In genomic region chr7:76314042-76314721, GRCh38 we compare ENCODE assay signal across 8 cellular contexts. TPM values are rescaled to one million over a fixed set of nuclear protein-coding genes. Genes with fewer than 3 reads are reported as not detected.
A peak's percentile ranks its signal among the peaks of the same experiment; 100 is the strongest.
DNase-seq lines count a peak whose midpoint lies in the region; ATAC-seq and TF ChIP-seq lines count a peak whose summit lies in the region.

No MANE protein-coding gene starts in this region.

- peak overlapping the region; percentile 71 to 72 for H3K4me3 Mint-ChIP-seq in activated T-cell treated with anti-CD3 and anti-CD28 coated beads, Interleukin-2, amount 50 U/mL, for 72 hours
- H3K4me3 Mint-ChIP-seq in stimulated activated naive CD8-positive, alpha-beta T cell treated with anti-CD3 and anti-CD28 coated beads, Interleukin-15, Interleukin-2, amounts not matched to agents 100 ng/mL and 50 ng/mL, for 24 hours = no peak overlapping the region

- no peak overlapping the region for H3K4me2 ChIP-seq in neural cell (ENCODE audit: low read length)

- no peaks in the 10 kb centered on the region for H3K9me2 ChIP-seq in neural cell (ENCODE audit: insufficient read depth, low read length)

- TF ChIP-seq CTCF in Peyer's patch (IDR thresholded peaks at IDR 0.05) (peak; percentile 97 to 100 (median 100)), fibroblast of mammary gland (conservative IDR thresholded peaks at IDR 0.05; ENCODE audit: control insufficient read depth, insufficient read depth, low read depth, low read length) (peak; percentile 100), neural cell (IDR thresholded peaks at IDR 0.05; ENCODE audit: poor library complexity, severe bottlenecking) (peak; percentile 74)

- peaks cover 0 to 2% of the 10 kb centered on the region in 2 donors for H3K36me3 Mint-ChIP-seq in activated T-cell treated with anti-CD3 and anti-CD28 coated beads, Interleukin-2, amount 50 U/mL, for 72 hours (ENCODE audit: insufficient read depth in 2 of 2)
- no peaks in the 10 kb centered on the region for H3K36me3 Mint-ChIP-seq in stimulated activated naive CD8-positive, alpha-beta T cell treated with anti-CD3 and anti-CD28 coated beads, Interleukin-15, Interleukin-2, amounts not matched to agents 100 ng/mL and 50 ng/mL, for 24 hours (ENCODE audit: low read depth)

- no peak for TF ChIP-seq EP300 in neural cell (conservative IDR thresholded peaks at IDR 0.05; ENCODE audit: poor library complexity, severe bottlenecking)

- no peak overlapping the region for H3K9ac ChIP-seq in neural cell (ENCODE audit: low read length)

- H4K20me1 ChIP-seq in neural cell (ENCODE audit: insufficient read depth) = no peaks in the 10 kb centered on the region

- H3K27me3 Mint-ChIP-seq in activated T-cell treated with anti-CD3 and anti-CD28 coated beads, Interleukin-2, amount 50 U/mL, for 72 hours (ENCODE audit: low read depth) = no peaks in the 10 kb centered on the region
- H3K27me3 Mint-ChIP-seq in stimulated activated naive CD8-positive, alpha-beta T cell treated with anti-CD3 and anti-CD28 coated beads, Interleukin-15, Interleukin-2, amounts not matched to agents 100 ng/mL and 50 ng/mL, for 24 hours = no peaks in the 10 kb centered on the region

- H3K27me3 ChIP-seq in Peyer's patch = no peaks in the 10 kb centered on the region
- H3K27me3 ChIP-seq in neural cell (ENCODE audit: insufficient read depth, low read depth, low read length) = no peaks in the 10 kb centered on the region

- H3K9me3 ChIP-seq in Peyer's patch (no peaks in the 10 kb centered on the region), neural cell (ENCODE audit: low read length) (no peaks in the 10 kb centered on the region)

- peaks cover 29% of the 10 kb centered on the region for H3K4me1 Mint-ChIP-seq in activated T-cell treated with anti-CD3 and anti-CD28 coated beads, Interleukin-2, amount 50 U/mL, for 72 hours (ENCODE audit: low read depth)
- H3K4me1 Mint-ChIP-seq in stimulated activated naive CD8-positive, alpha-beta T cell treated with anti-CD3 and anti-CD28 coated beads, Interleukin-15, Interleukin-2, amounts not matched to agents 100 ng/mL and 50 ng/mL, for 24 hours (ENCODE audit: low read depth) = peaks cover 21% of the 10 kb centered on the region

- DNase-seq in DMS114 treated with DMSO at 0.1 percent for 48 hours (lab: John Stamatoyannopoulos, UW; ENCODE audit: unreplicated experiment) (peak; percentile 85), LoVo (ENCODE audit: low spot score) (peak; percentile 96), Peyer's patch (peak; percentile 95 to 98 (median 98)), fibroblast of mammary gland (ENCODE audit: low read depth) (peak; percentile 89)
- DNase-seq in activated T-cell treated with anti-CD3 and anti-CD28 coated beads, Interleukin-2, amount 50 U/mL, for 72 hours = peak; percentile 96 to 98

- H3K9me3 Mint-ChIP-seq in activated T-cell treated with anti-CD3 and anti-CD28 coated beads, Interleukin-2, amount 50 U/mL, for 72 hours = no peaks in the 10 kb centered on the region
- no peaks in the 10 kb centered on the region for H3K9me3 Mint-ChIP-seq in stimulated activated naive CD8-positive, alpha-beta T cell treated with anti-CD3 and anti-CD28 coated beads, Interleukin-15, Interleukin-2, amounts not matched to agents 100 ng/mL and 50 ng/mL, for 24 hours

- peak overlapping the region; percentile 76 for H3K27ac Mint-ChIP-seq in activated T-cell treated with anti-CD3 and anti-CD28 coated beads, Interleukin-2, amount 50 U/mL, for 72 hours
- H3K27ac Mint-ChIP-seq in stimulated activated naive CD8-positive, alpha-beta T cell treated with anti-CD3 and anti-CD28 coated beads, Interleukin-15, Interleukin-2, amounts not matched to agents 100 ng/mL and 50 ng/mL, for 24 hours = peak overlapping the region; percentile 58

- H2AFZ ChIP-seq in neural cell (ENCODE audit: low read depth, low read length) = no peak overlapping the region

- H3K4me3 ChIP-seq in Peyer's patch (no peak overlapping the region), fibroblast of mammary gland (ENCODE audit: control insufficient read depth, low read depth, low read length) (no peak overlapping the region), neural cell (ENCODE audit: low read length) (no peak overlapping the region)

- TF ChIP-seq POLR2A in Peyer's patch (IDR thresholded peaks at IDR 0.05) = peak in 1 of 2 donors; percentile 30

- no peaks in the 10 kb centered on the region for H3F3A ChIP-seq in neural cell (ENCODE audit: insufficient read depth, low read length, poor library complexity, severe bottlenecking)

- H3K4me1 ChIP-seq in Peyer's patch = peaks cover 0 to 16% (median 0%) of the 10 kb centered on the region in 4 donors

- H3K27ac ChIP-seq in Peyer's patch = no peak overlapping the region
- H3K27ac ChIP-seq in neural cell (ENCODE audit: low read length) = no peak overlapping the region

- ATAC-seq in GM21825 (IDR thresholded peaks at IDR 0.05; ENCODE audit: unreplicated experiment) = peak; percentile 39
- ATAC-seq in activated T-cell treated with anti-CD3 and anti-CD28 coated beads, Interleukin-2, amount 50 U/mL, for 72 hours (replicated peaks in 1 of 2) = peak; percentile 55 to 56

- H3K79me2 ChIP-seq in neural cell (replicated peaks; ENCODE audit: insufficient read depth, low read length) = no peaks in the 10 kb centered on the region

- H3K36me3 ChIP-seq in Peyer's patch = no peaks in the 10 kb centered on the region
- H3K36me3 ChIP-seq in neural cell (ENCODE audit: insufficient read depth, low read length) = no peaks in the 10 kb centered on the region

- TF ChIP-seq RAD21 in neural cell (conservative IDR thresholded peaks at IDR 0.05) = peak; percentile 66

TF ChIP-seq in neural cell, 6 proteins besides CTCF, POLR2A, EP300 and RAD21:
- TF ChIP-seq POLR2AphosphoS5 (IDR thresholded peaks at IDR 0.05) = no peak
- no peak for TF ChIP-seq TAF1 (IDR thresholded peaks at IDR 0.05; ENCODE audit: low read depth)
- no peak for TF ChIP-seq MXI1 (conservative IDR thresholded peaks at IDR 0.05; ENCODE audit: poor library complexity, severe bottlenecking)
- no peak for TF ChIP-seq EZH2 (IDR thresholded peaks at IDR 0.05; ENCODE audit: borderline replicate concordance, insufficient read depth, low read length, poor library complexity, severe bottlenecking)
- peak; percentile 69 for TF ChIP-seq SMC3 (conservative IDR thresholded peaks at IDR 0.05; ENCODE audit: poor library complexity)
- no peak for TF ChIP-seq REST (IDR thresholded peaks at IDR 0.05; ENCODE audit: borderline replicate concordance)

RNA-seq across cellular contexts. Expression of gene HSPB1, which starts 11.7 kb away (rescaled TPM):
- total RNA-seq in Peyer's patch = 100 to 1,000 TPM in 1 of 4 donors, 10 to 100 TPM in 3; 59.0 to 139 (median 88.3) TPM
- 10 to 100 TPM; 39.7 to 42.0 TPM for total RNA-seq in activated T-cell treated with anti-CD3 and anti-CD28 coated beads, Interleukin-2, amount 50 U/mL, for 72 hours
- 1.4 and 1.8 TPM in 2 replicates for polyA plus RNA-seq in neural cell
- polyA minus RNA-seq in neural cell = 0.69 TPM in 1 of 2 replicates, not detected in the other

RNA-seq across cellular contexts. Expression of gene YWHAG, which starts 44.6 kb away (rescaled TPM):
- total RNA-seq in Peyer's patch = 10 to 100 TPM; 40.5 to 74.3 (median 53.6) TPM
- total RNA-seq in activated T-cell treated with anti-CD3 and anti-CD28 coated beads, Interleukin-2, amount 50 U/mL, for 72 hours = 100 to 1,000 TPM; 107 to 120 TPM
- 276 and 284 TPM in 2 replicates for polyA plus RNA-seq in neural cell
- polyA minus RNA-seq in neural cell = 511 and 557 TPM in 2 replicates
